31 cellular contexts compared by ENCODE assay signal in the genomic region with DNA sequence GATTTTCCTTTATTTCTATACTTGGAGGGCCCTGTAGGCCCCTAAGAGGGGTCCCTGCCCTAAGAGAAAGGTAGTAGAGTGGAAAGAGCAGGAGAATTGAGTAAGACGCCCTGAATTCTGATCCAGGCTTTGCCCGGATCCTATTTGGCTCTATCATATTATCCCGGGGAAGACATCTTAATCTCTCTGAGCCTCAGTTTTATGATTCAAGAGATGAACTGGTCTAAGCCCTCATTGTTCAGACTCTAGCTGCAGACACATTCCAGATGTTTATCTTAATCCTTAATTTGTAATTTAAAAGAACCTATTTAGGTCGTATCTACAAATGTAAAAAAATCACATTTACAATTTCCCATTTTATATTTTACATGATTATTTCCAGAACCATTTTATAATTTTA.
"Had no signal": no experiment of that assay in that cellular context is flagged by ENCODE, and none has a peak within 500 bp of the region (broad histone marks: within the 10 kb centered on the region; RNA-seq: fewer than 3 reads in every experiment).

No MANE protein-coding gene starts in this region.

- H3K27ac ChIP-seq: WERI-Rb-1 had no signal

- DNase-seq: activated CD4-positive, alpha-beta T cell treated with anti-CD3 and anti-CD28 coated beads for 4 hours; activated CD8-positive, alpha-beta memory T cell treated with anti-CD3 and anti-CD28 coated beads, Interleukin-2, amount 50 U/mL, for 4 hours; activated CD8-positive, alpha-beta T cell treated with anti-CD3 and anti-CD28 coated beads for 36 hours; activated naive CD4-positive, alpha-beta T cell; activated naive CD8-positive, alpha-beta T cell treated with anti-CD3 and anti-CD28 coated beads, Interleukin-2, amount 50 U/mL, for 24 hours; activated T-cell treated with anti-CD3 and anti-CD28 coated beads, Interleukin-2, amount 50 U/mL, for 72 hours; amniotic stem cell; Kasumi-1; NCI-H1048; NCI-H146; NCI-H187 treated with DMSO at 0.1 percent for 48 hours; NCI-H2081 treated with DMSO at 0.1 percent for 48 hours; NCI-H2171; NCI-H2227 treated with DMSO at 0.1 percent for 48 hours; NCI-H446 treated with DMSO at 0.1 percent for 48 hours; NCI-H526; NCI-H774; NK-92 treated with Interleukin-12 subunit alpha and Interleukin-12 subunit beta, amount 100 ng/mL, for 24 hours; OCI-M1; RPMI8226; SK-N-SH; T-helper 1 cell; WERI-Rb-1 had no signal

- H3K36me3 ChIP-seq: WERI-Rb-1 had no signal

- H3K27me3 Mint-ChIP-seq: activated naive CD8-positive, alpha-beta T cell treated with anti-CD3 and anti-CD28 coated beads, Interleukin-2, amount 50 U/mL, for 24 hours; brain had no signal

- H3K4me1 Mint-ChIP-seq: activated naive CD8-positive, alpha-beta T cell treated with anti-CD3 and anti-CD28 coated beads, Interleukin-2, amount 50 U/mL, for 24 hours; central memory CD8-positive, alpha-beta T cell had no signal

- FAIRE-seq: astrocyte had no signal

- ATAC-seq: activated CD4-positive, CD25-positive, alpha-beta regulatory T cell treated with anti-CD3 and anti-CD28 coated beads, Interleukin-2, amount 50 U/mL, for 24 hours; activated CD8-positive, alpha-beta T cell treated with anti-CD3 and anti-CD28 coated beads for 36 hours; activated naive CD4-positive, alpha-beta T cell treated with anti-CD3 and anti-CD28 coated beads, Interleukin-2, amount 50 U/mL, for 72 hours; activated naive CD8-positive, alpha-beta T cell treated with anti-CD3 and anti-CD28 coated beads, Interleukin-2, amount 50 U/mL, for 24 hours; activated T-cell treated with anti-CD3 and anti-CD28 coated beads, Interleukin-2, amount 50 U/mL, for 72 hours; Panc1; Right ventricle myocardium inferior had no signal

- H3K27ac Mint-ChIP-seq: activated CD8-positive, alpha-beta T cell treated with anti-CD3 and anti-CD28 coated beads for 36 hours; activated naive CD4-positive, alpha-beta T cell treated with anti-CD3 and anti-CD28 coated beads, Interleukin-2, amount 50 U/mL, for 72 hours; activated naive CD8-positive, alpha-beta T cell treated with anti-CD3 and anti-CD28 coated beads, Interleukin-2, amount 50 U/mL, for 24 hours; activated T-cell treated with anti-CD3 and anti-CD28 coated beads, Interleukin-2, amount 50 U/mL, for 72 hours; activated T-helper 2 cell treated with anti-CD3 and anti-CD28 coated beads, Interferon-gamma antibody, Interleukin-2, Interleukin-4, amounts not matched to agents 10 μg/mL and 5 μg/mL and 100 μg/mL, durations not matched to agents 14 hours and 24 hours and 36 hours had no signal

- H3K9me3 ChIP-seq: SK-N-SH had no signal

- H3K9me3 Mint-ChIP-seq: activated T-helper 2 cell treated with anti-CD3 and anti-CD28 coated beads, Interferon-gamma antibody, Interleukin-2, Interleukin-4, amounts not matched to agents 10 μg/mL and 5 μg/mL and 100 μg/mL, durations not matched to agents 14 hours and 24 hours and 36 hours; central memory CD8-positive, alpha-beta T cell had no signal

- H3K4me3 Mint-ChIP-seq: activated CD8-positive, alpha-beta T cell treated with anti-CD3 and anti-CD28 coated beads for 36 hours; activated naive CD8-positive, alpha-beta T cell treated with anti-CD3 and anti-CD28 coated beads, Interleukin-2, amount 50 U/mL, for 24 hours; activated T-cell treated with anti-CD3 and anti-CD28 coated beads, Interleukin-2, amount 50 U/mL, for 72 hours; brain; central memory CD8-positive, alpha-beta T cell had no signal
